ENCODE assay signal across 9 cellular contexts in the genomic region with DNA sequence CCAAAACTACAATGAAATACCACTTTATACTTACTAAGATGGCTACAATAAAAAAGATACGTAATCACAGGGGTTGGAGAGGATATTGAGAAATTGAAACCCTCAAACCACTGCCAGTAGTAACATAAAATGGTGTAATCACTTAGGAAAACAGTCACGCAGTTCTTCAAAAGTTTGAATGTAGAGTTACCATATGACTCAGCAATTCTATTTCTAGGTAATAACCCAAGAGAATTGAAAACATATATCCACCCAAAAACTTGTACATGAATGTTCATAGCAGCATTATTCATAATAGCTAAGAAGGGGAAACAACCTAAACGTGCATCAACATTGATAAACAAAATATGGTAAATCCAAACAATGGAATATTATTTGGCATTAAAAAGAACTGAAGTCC. TPM values are rescaled to one million over a fixed set of nuclear protein-coding genes. Genes with fewer than 3 reads are reported as not detected.
DNase-seq lines count a peak whose midpoint lies in the region; ATAC-seq, FAIRE-seq and TF ChIP-seq lines count a peak whose summit lies in the region.
"Had no signal": no experiment of that assay in that cellular context is flagged by ENCODE, and none has a peak within 500 bp of the region (broad histone marks: within the 10 kb centered on the region; RNA-seq: fewer than 3 reads in every experiment).

No MANE protein-coding gene starts in this region.

- H2AFZ ChIP-seq in mesenchymal stem cell (ENCODE audit: low read depth, low read length): no peak overlapping the region

- H3K4me3 ChIP-seq in mesenchymal stem cell (ENCODE audit: insufficient read depth in 1 of 2, low read depth in 1 of 2, low read length in 2 of 2): no peak overlapping the region

- DNase-seq in NOMO-1 (lab: John Stamatoyannopoulos, UW; ENCODE audit: unreplicated experiment in 2 of 2) (peak; percentile 46 to 97), mesenchymal stem cell (peak; percentile 77), GM12892 (ENCODE audit: insufficient read length) (no peak), hippocampal formation (lab: John Stamatoyannopoulos, UW) (no peak), NK-92 (lab: John Stamatoyannopoulos, UW; ENCODE audit: unreplicated experiment) (no peak)
- DNase-seq: activated CD4-positive, alpha-beta T cell treated with anti-CD3 and anti-CD28 coated beads for 4 hours had no signal

- no peak overlapping the region for H3K23ac ChIP-seq in mesenchymal stem cell (ENCODE audit: low read length in 2 of 2)

- no peak overlapping the region for H4K91ac ChIP-seq in mesenchymal stem cell (ENCODE audit: low read length)

- H2BK120ac ChIP-seq in mesenchymal stem cell (ENCODE audit: low read depth, low read length): no peak overlapping the region

- no peak overlapping the region for H3K18ac ChIP-seq in mesenchymal stem cell (ENCODE audit: low read depth in 1 of 2, low read length in 2 of 2)

- H3K9ac ChIP-seq in mesenchymal stem cell (ENCODE audit: low read length): no peak overlapping the region

- no peak overlapping the region for H4K8ac ChIP-seq in mesenchymal stem cell (ENCODE audit: low read length)

- no peaks in the 10 kb centered on the region for H3K79me1 ChIP-seq in mesenchymal stem cell (replicated peaks; ENCODE audit: low read length, poor library complexity, severe bottlenecking)

- no peak overlapping the region for H2BK5ac ChIP-seq in mesenchymal stem cell (ENCODE audit: low read depth, low read length, poor library complexity, severe bottlenecking)

- WGBS in mesenchymal stem cell: 100% methylated on average over 1 of the region's 3 CpGs

- H2AK5ac ChIP-seq in mesenchymal stem cell (ENCODE audit: low read length, severe bottlenecking): no peak overlapping the region

- H3K27me3 ChIP-seq in mesenchymal stem cell (ENCODE audit: control insufficient read depth in 1 of 2, insufficient read depth in 1 of 2, low read length in 2 of 2): peaks cover 0 to 4% of the 10 kb centered on the region in 2 experiments

- no peak overlapping the region for H3K4me2 ChIP-seq in mesenchymal stem cell (ENCODE audit: low read length, poor library complexity, severe bottlenecking)

- peak; percentile 84 for ATAC-seq in GM18909 (IDR thresholded peaks at IDR 0.05; ENCODE audit: poor library complexity, unreplicated experiment)
- ATAC-seq in HG02840 (IDR thresholded peaks at IDR 0.05; ENCODE audit: low FRiP score, unreplicated experiment): peak; percentile 78
- ATAC-seq in GM21737 (IDR thresholded peaks at IDR 0.05; ENCODE audit: unreplicated experiment): no peak

- H2BK12ac ChIP-seq in mesenchymal stem cell (ENCODE audit: low read length in 2 of 2): no peak overlapping the region

- no peaks in the 10 kb centered on the region for H3K9me3 ChIP-seq in mesenchymal stem cell (ENCODE audit: control insufficient read depth, low read length)

- H3K4me1 ChIP-seq in mesenchymal stem cell (ENCODE audit: control insufficient read depth, insufficient read depth, low read depth, low read length): peaks cover 4% of the 10 kb centered on the region

- TF ChIP-seq POLR2A in GM12892 (IDR thresholded peaks at IDR 0.05; ENCODE audit: low read depth, low read length): no peak

- H2BK15ac ChIP-seq in mesenchymal stem cell (ENCODE audit: low read depth, poor library complexity, severe bottlenecking): no peak overlapping the region

- no peaks in the 10 kb centered on the region for H3K36me3 ChIP-seq in mesenchymal stem cell (ENCODE audit: control insufficient read depth in 1 of 2, insufficient read depth in 2 of 2, low read depth in 1 of 2, low read length in 2 of 2)

- no peak overlapping the region for H3K4ac ChIP-seq in mesenchymal stem cell (ENCODE audit: low read depth in 1 of 2, low read length in 2 of 2)

- H3K27ac ChIP-seq in mesenchymal stem cell (ENCODE audit: low read length, poor library complexity, severe bottlenecking): no peak overlapping the region

- H3K14ac ChIP-seq in mesenchymal stem cell (ENCODE audit: low read length in 2 of 2): no peak overlapping the region

- no peak for FAIRE-seq in GM12892 (lab: Jason Lieb, UNC)

RNA-seq across cellular contexts. Expression of gene PSMA1, which starts 24.4 kb away (rescaled TPM):
- 239 TPM for polyA plus RNA-seq in mesenchymal stem cell (2013, experiment 1 of 2)
- 247 TPM for polyA plus RNA-seq in mesenchymal stem cell (2013, experiment 2 of 2)
- 302 TPM for polyA plus RNA-seq in GM12892 (2012; ENCODE audit: missing spikeins)

RNA-seq across cellular contexts. Expression of gene COPB1, which starts 45.0 kb away (rescaled TPM):
- polyA plus RNA-seq in mesenchymal stem cell (2013, experiment 1 of 2): 124 TPM
- polyA plus RNA-seq in mesenchymal stem cell (2013, experiment 2 of 2): 130 TPM
- polyA plus RNA-seq in GM12892 (2012; ENCODE audit: missing spikeins): 106 TPM

Comparison
In these comparisons a context has a peak if more than half of its experiments do, and no peak if none do; other contexts are left out.
1. DNase-seq: peak in NOMO-1 (2 of 2) and mesenchymal stem cell (single experiment); none in GM12892 (single experiment), hippocampal formation (0 of 2) and NK-92 (single experiment).